9 cellular contexts compared by ENCODE assay signal in the genomic region with DNA sequence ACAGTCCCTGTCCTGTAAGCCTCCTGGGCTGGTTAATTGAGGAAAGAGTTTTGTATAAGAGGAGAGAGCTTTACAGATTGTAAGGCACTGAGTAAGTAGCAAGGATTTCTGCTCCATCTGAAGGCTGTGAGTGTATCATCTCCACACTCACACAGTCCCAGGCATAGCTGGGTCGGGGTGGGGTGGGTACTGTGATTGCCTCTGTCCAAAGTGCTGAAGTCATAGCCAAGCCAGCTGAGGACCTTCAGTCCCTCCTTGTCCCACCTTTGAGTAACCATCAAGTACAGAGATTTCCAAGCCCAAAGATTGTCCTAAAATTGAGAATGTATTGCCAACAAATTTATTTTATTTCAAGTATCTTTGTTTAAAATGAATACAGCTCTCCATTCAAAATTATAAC. TPM values are rescaled to one million over a fixed set of nuclear protein-coding genes. Genes with fewer than 3 reads are reported as not detected.
DNase-seq lines count a peak whose midpoint lies in the region; ATAC-seq and TF ChIP-seq lines count a peak whose summit lies in the region.
"Had no signal": no experiment of that assay in that cellular context is flagged by ENCODE, and none has a peak within 500 bp of the region (broad histone marks: within the 10 kb centered on the region; RNA-seq: fewer than 3 reads in every experiment).

No MANE protein-coding gene starts in this region.

- ATAC-seq in WTC11 (peak; percentile 32), GM19023 (IDR thresholded peaks at IDR 0.05; ENCODE audit: unreplicated experiment) (no peak)

- H3K4me3 Mint-ChIP-seq in WTC11, result no peak overlapping the region

- H3K27ac Mint-ChIP-seq in WTC11, result no peak overlapping the region

- CTCF ChIA-PET in WTC11 (lab: Charles Lee), result interaction anchor here (0.7 to 4.7 kb wide), 15 partner anchors 9 to 223 kb away, joined by 3 to 202 read pairs (median 16); a partner anchor contains a TSS

- DNase-seq in CD1c-positive myeloid dendritic cell (ENCODE audit: extremely low spot score) (peak; percentile 21), HT1080 (ENCODE audit: low read depth) (peak; percentile 21), WTC11 (ENCODE audit: low spot score) (peak; percentile 57), iPS-NIHi11 (ENCODE audit: low spot score) (peak; percentile 76), amygdala (lab: John Stamatoyannopoulos, UW) (no peak), SIG-M5 treated with dmso at 0.1 percent for 504 hours (lab: John Stamatoyannopoulos, UW; ENCODE audit: unreplicated experiment) (no peak)
- DNase-seq in activated T-cell treated with anti-CD3 and anti-CD28 coated beads, Interleukin-2, amount 50 U/mL, for 1 hour, result no peak
- DNase-seq: DMS79 had no signal

- no peaks in the 10 kb centered on the region for H3K36me3 Mint-ChIP-seq in WTC11

- peaks cover 23% of the 10 kb centered on the region for H3K4me1 Mint-ChIP-seq in WTC11

- POLR2A ChIA-PET in WTC11 (lab: Charles Lee), result no interaction called here

- no peak for TF ChIP-seq CTCF in WTC11 (IDR thresholded peaks at IDR 0.05)

- H3K9me3 Mint-ChIP-seq in WTC11, result no peaks in the 10 kb centered on the region

- H3K27me3 Mint-ChIP-seq in WTC11 (ENCODE audit: low read depth), result peaks cover 4% of the 10 kb centered on the region

TF ChIP-seq in WTC11, 78 proteins besides CTCF, POLR2A, EP300 and RAD21:
- TF ChIP-seq, protein P1, sequence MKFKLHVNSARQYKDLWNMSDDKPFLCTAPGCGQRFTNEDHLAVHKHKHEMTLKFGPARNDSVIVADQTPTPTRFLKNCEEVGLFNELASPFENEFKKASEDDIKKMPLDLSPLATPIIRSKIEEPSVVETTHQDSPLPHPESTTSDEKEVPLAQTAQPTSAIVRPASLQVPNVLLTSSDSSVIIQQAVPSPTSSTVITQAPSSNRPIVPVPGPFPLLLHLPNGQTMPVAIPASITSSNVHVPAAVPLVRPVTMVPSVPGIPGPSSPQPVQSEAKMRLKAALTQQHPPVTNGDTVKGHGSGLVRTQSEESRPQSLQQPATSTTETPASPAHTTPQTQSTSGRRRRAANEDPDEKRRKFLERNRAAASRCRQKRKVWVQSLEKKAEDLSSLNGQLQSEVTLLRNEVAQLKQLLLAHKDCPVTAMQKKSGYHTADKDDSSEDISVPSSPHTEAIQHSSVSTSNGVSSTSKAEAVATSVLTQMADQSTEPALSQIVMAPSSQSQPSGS (CRISPR knock-in tag; IDR thresholded peaks at IDR 0.05; ENCODE audit: borderline replicate concordance, low read depth), result no peak
- TF ChIP-seq SMAD3 (CRISPR knock-in tag; IDR thresholded peaks at IDR 0.05; ENCODE audit: borderline replicate concordance), result 0 out of 2 replicates have a peak, but pooled peaks have one; percentile 23
- TF ChIP-seq, protein P2, sequence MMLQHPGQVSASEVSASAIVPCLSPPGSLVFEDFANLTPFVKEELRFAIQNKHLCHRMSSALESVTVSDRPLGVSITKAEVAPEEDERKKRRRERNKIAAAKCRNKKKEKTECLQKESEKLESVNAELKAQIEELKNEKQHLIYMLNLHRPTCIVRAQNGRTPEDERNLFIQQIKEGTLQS (CRISPR knock-in tag; conservative IDR thresholded peaks at IDR 0.05), result no peak
- peak; percentile 32; the same call in 1 of the 2 replicates for TF ChIP-seq JUN (CRISPR knock-in tag; IDR thresholded peaks at IDR 0.05)
- TF ChIP-seq TP53 (CRISPR knock-in tag; IDR thresholded peaks at IDR 0.05), result no peak
- TF ChIP-seq, protein P3, sequence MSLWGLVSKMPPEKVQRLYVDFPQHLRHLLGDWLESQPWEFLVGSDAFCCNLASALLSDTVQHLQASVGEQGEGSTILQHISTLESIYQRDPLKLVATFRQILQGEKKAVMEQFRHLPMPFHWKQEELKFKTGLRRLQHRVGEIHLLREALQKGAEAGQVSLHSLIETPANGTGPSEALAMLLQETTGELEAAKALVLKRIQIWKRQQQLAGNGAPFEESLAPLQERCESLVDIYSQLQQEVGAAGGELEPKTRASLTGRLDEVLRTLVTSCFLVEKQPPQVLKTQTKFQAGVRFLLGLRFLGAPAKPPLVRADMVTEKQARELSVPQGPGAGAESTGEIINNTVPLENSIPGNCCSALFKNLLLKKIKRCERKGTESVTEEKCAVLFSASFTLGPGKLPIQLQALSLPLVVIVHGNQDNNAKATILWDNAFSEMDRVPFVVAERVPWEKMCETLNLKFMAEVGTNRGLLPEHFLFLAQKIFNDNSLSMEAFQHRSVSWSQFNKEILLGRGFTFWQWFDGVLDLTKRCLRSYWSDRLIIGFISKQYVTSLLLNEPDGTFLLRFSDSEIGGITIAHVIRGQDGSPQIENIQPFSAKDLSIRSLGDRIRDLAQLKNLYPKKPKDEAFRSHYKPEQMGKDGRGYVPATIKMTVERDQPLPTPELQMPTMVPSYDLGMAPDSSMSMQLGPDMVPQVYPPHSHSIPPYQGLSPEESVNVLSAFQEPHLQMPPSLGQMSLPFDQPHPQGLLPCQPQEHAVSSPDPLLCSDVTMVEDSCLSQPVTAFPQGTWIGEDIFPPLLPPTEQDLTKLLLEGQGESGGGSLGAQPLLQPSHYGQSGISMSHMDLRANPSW (CRISPR knock-in tag; conservative IDR thresholded peaks at IDR 0.05; ENCODE audit: low read depth), result no peak
- no peak for TF ChIP-seq NR2C2 (CRISPR knock-in tag; IDR thresholded peaks at IDR 0.05)

RNA-seq across cellular contexts. Expression of a gene that starts 5.5 kb away (rescaled TPM):
- 7.1 and 9.5 TPM in 2 replicates for total RNA-seq in HT1080 (2014; rRNA removed; shearing (Covaris generic))
- polyA plus RNA-seq in HT1080 (2015; cell fraction: cytosol; rRNA removed), result 7.1 and 8.5 TPM in 2 replicates
- 4.6 and 6.7 TPM in 2 replicates for polyA plus RNA-seq in HT1080 (2015; cell fraction: nucleus; rRNA removed)
- total RNA-seq in WTC11 (2021), result 26.7 to 30.0 TPM (median 28.6 TPM) in 3 replicates

RNA-seq across cellular contexts. Expression of a gene that starts 26.0 kb away (rescaled TPM):
- not detected in 2 replicates for total RNA-seq in HT1080 (2014; rRNA removed; shearing (Covaris generic))
- polyA plus RNA-seq in HT1080 (2015; cell fraction: cytosol; rRNA removed), result not detected in 2 replicates
- not detected in 2 replicates for polyA plus RNA-seq in HT1080 (2015; cell fraction: nucleus; rRNA removed)
- total RNA-seq in WTC11 (2021), result 0.34 to 0.59 TPM (median 0.53 TPM) in 3 replicates

Comparison
In these comparisons a context has a peak if more than half of its experiments do, and no peak if none do; other contexts are left out.
1. DNase-seq: peak in CD1c-positive myeloid dendritic cell (single experiment), HT1080 (single experiment), WTC11 (single experiment) and iPS-NIHi11 (single experiment); none in activated T-cell treated with anti-CD3 and anti-CD28 coated beads, Interleukin-2, amount 50 U/mL, for 1 hour (single experiment), amygdala (0 of 56) and SIG-M5 treated with dmso at 0.1 percent for 504 hours (single experiment).